Comparison of ENCODE assay signal across 1 cellular context in genomic region chr15:60384526-60385127, GRCh38.
TF ChIP-seq lines count a peak whose summit lies in the region.

No MANE protein-coding gene starts in this region.

TF ChIP-seq in IMR-90, 13 proteins besides CTCF, POLR2A, EP300 and RAD21:
- TF ChIP-seq MAFK (IDR thresholded peaks at IDR 0.05; ENCODE audit: low read depth, low read length) (peak; percentile 25; the same call in 1 of the 2 replicates), RFX5 (IDR thresholded peaks at IDR 0.05; ENCODE audit: low read depth, low read length) (no peak), USF2 (IDR thresholded peaks at IDR 0.05; ENCODE audit: low read depth, low read length) (0 out of 2 replicates have a peak, but pooled peaks have one; percentile 8), CHD1 (IDR thresholded peaks at IDR 0.05; ENCODE audit: low read depth, low read length) (no peak), MXI1 (IDR thresholded peaks at IDR 0.05; ENCODE audit: borderline replicate concordance, low read depth, low read length) (no peak), FOS (IDR thresholded peaks at IDR 0.05; ENCODE audit: low read depth, low read length) (no peak)
